In the genomic region with DNA sequence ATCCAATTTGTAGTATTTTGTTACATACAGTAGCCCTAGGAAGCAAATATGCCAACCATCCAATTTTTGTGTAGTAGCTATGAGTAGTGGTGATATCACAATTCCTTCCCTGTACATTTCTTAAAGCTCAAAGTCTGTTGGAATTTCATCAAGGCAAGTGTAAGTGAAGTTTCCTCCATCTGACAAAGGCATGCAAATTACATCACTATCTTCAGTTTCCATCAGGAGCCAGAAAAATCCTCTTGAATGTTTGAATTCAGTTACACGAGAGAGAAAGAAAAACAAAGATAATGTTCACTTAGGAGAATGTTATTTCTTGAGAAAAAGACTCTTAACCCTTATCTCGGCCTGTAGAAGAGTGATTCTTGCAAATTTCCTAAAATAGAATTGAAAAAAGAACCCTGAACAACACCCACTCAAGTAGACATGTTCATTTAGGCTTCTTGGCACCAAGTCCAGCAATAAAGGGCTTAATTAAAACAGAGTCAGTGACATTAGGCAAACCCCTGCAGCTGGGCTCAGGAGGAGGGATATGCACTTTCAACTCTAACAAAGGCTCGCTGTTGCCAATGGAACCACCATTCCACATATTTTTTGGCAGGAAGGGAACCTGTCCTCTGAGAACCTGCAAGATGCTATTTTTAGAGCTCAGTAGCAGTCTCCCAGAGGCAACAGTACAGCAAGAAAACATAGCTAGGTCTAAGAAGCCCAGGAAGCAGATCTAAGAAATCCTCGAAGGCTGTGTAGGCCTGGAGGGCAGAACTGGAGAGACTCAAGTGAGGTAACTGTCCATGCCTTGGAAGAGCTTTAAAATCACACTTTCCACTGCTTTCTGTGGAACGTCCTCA, we compare ENCODE assay signal across 12 cellular contexts.
DNase-seq lines count a peak whose midpoint lies in the region; ATAC-seq, FAIRE-seq and TF ChIP-seq lines count a peak whose summit lies in the region.
"Had no signal": no experiment of that assay in that cellular context is flagged by ENCODE, and none has a peak within 500 bp of the region (broad histone marks: within the 10 kb centered on the region; RNA-seq: fewer than 3 reads in every experiment).

No MANE protein-coding gene starts in this region.

- H3K27ac Mint-ChIP-seq in chondrocyte (ENCODE audit: unreplicated experiment): peak overlapping the region; percentile 64
- H3K27ac Mint-ChIP-seq: activated CD8-positive, alpha-beta T cell treated with anti-CD3 and anti-CD28 coated beads, Interleukin-2, amount 10 ng/mL, durations not matched to agents 7 days and 5 days; stimulated activated effector memory CD8-positive, alpha-beta T cell treated with anti-CD3 and anti-CD28 coated beads, Interleukin-12 subunit alpha, Interleukin-12 subunit beta, amount 100 ng/mL, for 72 hours had no signal

- H2BK15ac ChIP-seq in mesenchymal stem cell (ENCODE audit: low read depth, poor library complexity, severe bottlenecking): peak overlapping the region; percentile 26

- POLR2A ChIA-PET in OCI-LY7 (lab: Charles Lee): interaction anchor here (0.5 kb wide), 1 partner anchor 1953 kb away, joined by 3 read pairs; no protein-coding TSS in a partner anchor

- H3K27ac ChIP-seq in mesenchymal stem cell (ENCODE audit: low read length, poor library complexity, severe bottlenecking): peak overlapping the region; percentile 77
- H3K27ac ChIP-seq in vagina: peak overlapping the region; percentile 62
- H3K27ac ChIP-seq in OCI-LY7 (ENCODE audit: low read depth, low read length, poor library complexity, severe bottlenecking): no peak overlapping the region
- H3K27ac ChIP-seq: BLaER1 had no signal

- H3K36me3 ChIP-seq in mesenchymal stem cell (ENCODE audit: control insufficient read depth in 1 of 2, insufficient read depth in 2 of 2, low read depth in 1 of 2, low read length in 2 of 2): no peaks in the 10 kb centered on the region
- H3K36me3 ChIP-seq in vagina: no peaks in the 10 kb centered on the region
- no peaks in the 10 kb centered on the region for H3K36me3 ChIP-seq in OCI-LY7 (ENCODE audit: insufficient read depth, low read length)
- H3K36me3 ChIP-seq: BLaER1 had no signal

- peaks cover 8% of the 10 kb centered on the region for H3K4me1 ChIP-seq in mesenchymal stem cell (ENCODE audit: control insufficient read depth, insufficient read depth, low read depth, low read length)
- H3K4me1 ChIP-seq in vagina: peaks cover 44% of the 10 kb centered on the region
- H3K4me1 ChIP-seq in OCI-LY7 (ENCODE audit: insufficient read depth, low read length, poor library complexity, severe bottlenecking): no peaks in the 10 kb centered on the region
- H3K4me1 ChIP-seq: BLaER1 had no signal

- BruUV-seq in OCI-LY7 (replicated peaks; lab: Mats Ljungman, UMichigan): no TSS peak

- H3K9me2 ChIP-seq in OCI-LY7 (ENCODE audit: insufficient read depth, low read length): no peaks in the 10 kb centered on the region

- H3K27me3 Mint-ChIP-seq in chondrocyte (ENCODE audit: low read depth): no peaks in the 10 kb centered on the region

- DNase-seq in Right ventricle myocardium inferior (ENCODE audit: missing footprints) (no peak), cardiac septum (ENCODE audit: low spot score) (no peak), chondrocyte (ENCODE audit: low spot score) (no peak), mesenchymal stem cell (peak; percentile 82), vagina (ENCODE audit: extremely low spot score in 2 of 2) (no peak), urothelium cell line (ENCODE audit: low spot score) (no peak), OCI-LY7 (ENCODE audit: low spot score) (no peak)
- DNase-seq: activated CD8-positive, alpha-beta T cell treated with anti-CD3 and anti-CD28 coated beads, Interleukin-2, amount 10 ng/mL, durations not matched to agents 7 days and 5 days; NCI-H748 treated with DMSO at 0.1 percent for 48 hours had no signal

- CTCF ChIA-PET in OCI-LY7 (lab: Charles Lee; ENCODE audit: unreplicated experiment): no interaction called here

- peak overlapping the region in 1 of 2 experiments; percentile 92 for H3K4ac ChIP-seq in mesenchymal stem cell (ENCODE audit: low read depth in 1 of 2, low read length in 2 of 2)

- H4K20me1 ChIP-seq in OCI-LY7 (ENCODE audit: insufficient read depth, low read length): no peaks in the 10 kb centered on the region
- H4K20me1 ChIP-seq: BLaER1 had no signal

- peak overlapping the region; percentile 23 to 90 for H3K18ac ChIP-seq in mesenchymal stem cell (ENCODE audit: low read depth in 1 of 2, low read length in 2 of 2)

- H3K36me3 Mint-ChIP-seq in chondrocyte (ENCODE audit: low read depth): no peaks in the 10 kb centered on the region
- H3K36me3 Mint-ChIP-seq: stimulated activated effector memory CD8-positive, alpha-beta T cell treated with anti-CD3 and anti-CD28 coated beads, Interleukin-12 subunit alpha, Interleukin-12 subunit beta, amount 100 ng/mL, for 72 hours had no signal

- H4K8ac ChIP-seq in mesenchymal stem cell (ENCODE audit: low read length): no peak overlapping the region

- no peak overlapping the region for H2AFZ ChIP-seq in mesenchymal stem cell (ENCODE audit: low read depth, low read length)
- H2AFZ ChIP-seq in OCI-LY7 (ENCODE audit: low read length): no peak overlapping the region

- no peak for TF ChIP-seq POLR2A in vagina (IDR thresholded peaks at IDR 0.05)

- H3K9me3 ChIP-seq in mesenchymal stem cell (ENCODE audit: control insufficient read depth, low read length) (no peaks in the 10 kb centered on the region), vagina (no peaks in the 10 kb centered on the region), OCI-LY7 (ENCODE audit: low read length) (no peaks in the 10 kb centered on the region)
- H3K9me3 ChIP-seq: BLaER1 had no signal

- peak overlapping the region; percentile 4 to 93 for H2BK12ac ChIP-seq in mesenchymal stem cell (ENCODE audit: low read length in 2 of 2)

- no peak overlapping the region for H3K14ac ChIP-seq in mesenchymal stem cell (ENCODE audit: low read length in 2 of 2)

- H3K4me3 ChIP-seq in mesenchymal stem cell (ENCODE audit: insufficient read depth in 1 of 2, low read depth in 1 of 2, low read length in 2 of 2) (no peak overlapping the region), vagina (no peak overlapping the region), OCI-LY7 (ENCODE audit: low read depth, low read length, poor library complexity, severe bottlenecking) (no peak overlapping the region)
- H3K4me3 ChIP-seq: BLaER1 had no signal

- peak overlapping the region; percentile 48 for H3K9ac ChIP-seq in mesenchymal stem cell (ENCODE audit: low read length)
- H3K9ac ChIP-seq: BLaER1 had no signal

- H3K9me3 Mint-ChIP-seq in chondrocyte (ENCODE audit: low read depth): no peaks in the 10 kb centered on the region

- peaks cover 2% of the 10 kb centered on the region for H3K79me1 ChIP-seq in mesenchymal stem cell (replicated peaks; ENCODE audit: low read length, poor library complexity, severe bottlenecking)

- FAIRE-seq in urothelium cell line (lab: Jason Lieb, UNC): no peak

- H3K79me2 ChIP-seq in OCI-LY7 (ENCODE audit: insufficient read depth, low read depth, low read length): no peaks in the 10 kb centered on the region

- no peak overlapping the region for H3K23ac ChIP-seq in mesenchymal stem cell (ENCODE audit: low read length in 2 of 2)

- peak overlapping the region; percentile 4 for H4K91ac ChIP-seq in mesenchymal stem cell (ENCODE audit: low read length)

- no peak overlapping the region for H2BK120ac ChIP-seq in mesenchymal stem cell (ENCODE audit: low read depth, low read length)

- intact Hi-C loops in Right ventricle myocardium inferior (cut with DNase I) (no loop called here), cardiac septum (cut with DNase I) (no loop called here), vagina (cut with DNase I) (no loop called here), OCI-LY7 (cut with micrococcal nuclease; ENCODE audit: unreplicated experiment) (no loop called here)

- peak overlapping the region; percentile 87 for H2AK5ac ChIP-seq in mesenchymal stem cell (ENCODE audit: low read length, severe bottlenecking)

- no peaks in the 10 kb centered on the region for H3K27me3 ChIP-seq in mesenchymal stem cell (ENCODE audit: control insufficient read depth in 1 of 2, insufficient read depth in 1 of 2, low read length in 2 of 2)
- no peaks in the 10 kb centered on the region for H3K27me3 ChIP-seq in vagina
- H3K27me3 ChIP-seq: BLaER1 had no signal

- WGBS in mesenchymal stem cell: 56% methylated on average over 4 of the region's 5 CpGs

- ATAC-seq in Right ventricle myocardium inferior (peak; percentile 76), HG03280 (IDR thresholded peaks at IDR 0.05; ENCODE audit: unreplicated experiment) (no peak)
- ATAC-seq: activated CD8-positive, alpha-beta T cell treated with anti-CD3 and anti-CD28 coated beads, Interleukin-2, amount 10 ng/mL, durations not matched to agents 7 days and 5 days; stimulated activated effector memory CD8-positive, alpha-beta T cell treated with anti-CD3 and anti-CD28 coated beads, Interleukin-12 subunit alpha, Interleukin-12 subunit beta, amount 100 ng/mL, for 72 hours had no signal

- H3K4me2 ChIP-seq in mesenchymal stem cell (ENCODE audit: low read length, poor library complexity, severe bottlenecking) (no peak overlapping the region), OCI-LY7 (ENCODE audit: low read length) (no peak overlapping the region)
- H3K4me2 ChIP-seq: BLaER1 had no signal

- no peak overlapping the region for H3K4me3 Mint-ChIP-seq in chondrocyte (ENCODE audit: unreplicated experiment)
- H3K4me3 Mint-ChIP-seq: activated CD8-positive, alpha-beta T cell treated with anti-CD3 and anti-CD28 coated beads, Interleukin-2, amount 10 ng/mL, durations not matched to agents 7 days and 5 days; stimulated activated effector memory CD8-positive, alpha-beta T cell treated with anti-CD3 and anti-CD28 coated beads, Interleukin-12 subunit alpha, Interleukin-12 subunit beta, amount 100 ng/mL, for 72 hours had no signal

- peaks cover 75% of the 10 kb centered on the region for H3K4me1 Mint-ChIP-seq in chondrocyte (ENCODE audit: low read depth)

- no peak for TF ChIP-seq CTCF in chondrocyte (IDR thresholded peaks at IDR 0.05)
- TF ChIP-seq CTCF in vagina (IDR thresholded peaks at IDR 0.05): no peak
- no peak for TF ChIP-seq CTCF in OCI-LY7 (conservative IDR thresholded peaks at IDR 0.05; ENCODE audit: low read length)

- peak overlapping the region; percentile 14 for H2BK5ac ChIP-seq in mesenchymal stem cell (ENCODE audit: low read depth, low read length, poor library complexity, severe bottlenecking)
